Comparison of ENCODE assay signal across 8 cellular contexts in the genomic region with DNA sequence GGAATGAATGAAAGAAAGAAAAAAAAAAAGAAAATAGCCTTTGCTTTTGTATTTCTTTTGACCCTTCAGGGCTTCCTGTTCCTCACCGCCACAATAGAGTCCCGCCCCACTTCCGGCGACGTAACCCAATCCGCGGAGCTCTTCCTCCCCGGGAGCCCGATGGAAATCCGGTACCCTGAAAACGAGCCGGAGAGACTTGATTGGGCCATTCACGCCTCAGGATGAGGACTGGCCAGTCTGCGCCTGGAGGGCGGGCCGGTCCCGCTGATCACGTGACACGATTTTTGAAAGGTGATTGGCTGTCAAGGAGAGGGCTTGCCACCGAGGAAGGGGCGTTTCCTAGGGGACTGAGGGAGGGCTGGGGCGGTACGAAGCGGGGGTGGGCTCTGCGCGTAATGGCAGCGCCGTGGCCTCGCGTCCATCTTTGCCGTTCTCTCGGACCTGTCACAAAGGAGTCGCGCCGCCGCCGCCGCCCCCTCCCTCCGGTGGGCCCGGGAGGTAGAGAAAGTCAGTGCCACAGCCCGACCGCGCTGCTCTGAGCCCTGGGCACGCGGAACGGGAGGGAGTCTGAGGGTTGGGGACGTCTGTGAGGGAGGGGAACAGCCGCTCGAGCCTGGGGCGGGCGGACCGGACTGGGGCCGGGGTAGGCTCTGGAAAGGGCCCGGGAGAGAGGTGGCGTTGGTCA. TPM values are rescaled to one million over a fixed set of nuclear protein-coding genes. Genes with fewer than 3 reads are reported as not detected.
A peak's percentile ranks its signal among the peaks of the same experiment; 100 is the strongest.
DNase-seq lines count a peak whose midpoint lies in the region; ATAC-seq and TF ChIP-seq lines count a peak whose summit lies in the region.

A gene with protein sequence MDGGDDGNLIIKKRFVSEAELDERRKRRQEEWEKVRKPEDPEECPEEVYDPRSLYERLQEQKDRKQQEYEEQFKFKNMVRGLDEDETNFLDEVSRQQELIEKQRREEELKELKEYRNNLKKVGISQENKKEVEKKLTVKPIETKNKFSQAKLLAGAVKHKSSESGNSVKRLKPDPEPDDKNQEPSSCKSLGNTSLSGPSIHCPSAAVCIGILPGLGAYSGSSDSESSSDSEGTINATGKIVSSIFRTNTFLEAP (minus strand): TSS at position 95 of the 685 bp plus-strand sequence. CDS start 12,185 bp downstream, outside the sequence.
A gene (plus strand): TSS at position 385 of the 685 bp plus-strand sequence. CDS start 18,330 bp downstream, outside the sequence.

- DNase-seq in GM12865 (ENCODE audit: low read depth) (peak; percentile 100), NCI-H1417 treated with DMSO at 0.1 percent for 48 hours (lab: John Stamatoyannopoulos, UW) (peak; percentile 93), SW480 (ENCODE audit: low spot score) (peak; percentile 98), Right ventricle myocardium inferior (ENCODE audit: missing footprints) (peak; percentile 98), ovary (peak; percentile 97 to 99 (median 97)), thyroid gland (peak; percentile 98 to 99)
- DNase-seq in activated naive CD8-positive, alpha-beta T cell treated with anti-CD3 and anti-CD28 coated beads, Interleukin-2, amount 50 U/mL, for 24 hours: peak; percentile 97

- TF ChIP-seq EP300 in ovary (IDR thresholded peaks at IDR 0.05): no peak

- H3K4me1 ChIP-seq in ovary (ENCODE audit: insufficient read depth) (peaks cover 15% of the 10 kb centered on the region), thyroid gland (peaks cover 15 to 24% of the 10 kb centered on the region in 2 donors)

- TF ChIP-seq CTCF in GM12865 (IDR thresholded peaks at IDR 0.05; ENCODE audit: insufficient read depth, low read depth, low read length, missing control alignments): no peak
- no peak for TF ChIP-seq CTCF in ovary (IDR thresholded peaks at IDR 0.05)
- TF ChIP-seq CTCF in thyroid gland (IDR thresholded peaks at IDR 0.05): peak in 1 of 6 experiments; percentile 29

- peaks cover 50% of the 10 kb centered on the region for H3K4me1 Mint-ChIP-seq in activated naive CD8-positive, alpha-beta T cell treated with anti-CD3 and anti-CD28 coated beads, Interleukin-2, amount 50 U/mL, for 24 hours

- peak within 1 kb of the TSS; percentile 95 for H3K4me3 Mint-ChIP-seq in activated naive CD8-positive, alpha-beta T cell treated with anti-CD3 and anti-CD28 coated beads, Interleukin-2, amount 50 U/mL, for 24 hours

- H3K27ac Mint-ChIP-seq in activated naive CD8-positive, alpha-beta T cell treated with anti-CD3 and anti-CD28 coated beads, Interleukin-2, amount 50 U/mL, for 24 hours: peak within 1 kb of the TSS; percentile 84

- H3K9me3 Mint-ChIP-seq in activated naive CD8-positive, alpha-beta T cell treated with anti-CD3 and anti-CD28 coated beads, Interleukin-2, amount 50 U/mL, for 24 hours: no peaks in the 10 kb centered on the region

- H3K9me3 ChIP-seq in ovary (no peaks in the 10 kb centered on the region), thyroid gland (no peaks in the 10 kb centered on the region)

- no peaks in the 10 kb centered on the region for H3K36me3 ChIP-seq in ovary
- no peaks in the 10 kb centered on the region for H3K36me3 ChIP-seq in thyroid gland

- WGBS in ovary, 3 donors: 0 to 1% (median 0%) methylated on average over 54 to 55 of the region's 55 CpGs
- WGBS in thyroid gland, 2 donors: 0 to 1% methylated on average over 41 to 45 of the region's 55 CpGs

- peaks cover 2% of the 10 kb centered on the region for H3K27me3 Mint-ChIP-seq in activated naive CD8-positive, alpha-beta T cell treated with anti-CD3 and anti-CD28 coated beads, Interleukin-2, amount 50 U/mL, for 24 hours

- TF ChIP-seq POLR2A in ovary (IDR thresholded peaks at IDR 0.05) (peak; percentile 81), thyroid gland (IDR thresholded peaks at IDR 0.05) (peak; percentile 39 to 94)

- H3K27ac ChIP-seq in ovary: peak within 1 kb of the TSS; percentile 78 to 85
- peak within 1 kb of the TSS; percentile 85 to 91 (median 89) for H3K27ac ChIP-seq in thyroid gland

- H3K27me3 ChIP-seq in ovary (no peaks in the 10 kb centered on the region), thyroid gland (no peaks in the 10 kb centered on the region)

- intact Hi-C loops in Right ventricle myocardium inferior (cut with DNase I) (loop anchor here (5.0 to 10.0 kb wide), 4 partner anchors 46 to 1331 kb away; a partner anchor contains a TSS), ovary (cut with DNase I) (no loop called here), thyroid gland (cut with DNase I) (loop anchor here (10.0 kb wide), 1 partner anchor 59 kb away; a partner anchor contains a TSS)

- peak; percentile 91 for ATAC-seq in HG02763 (IDR thresholded peaks at IDR 0.05; ENCODE audit: unreplicated experiment)
- ATAC-seq in activated naive CD8-positive, alpha-beta T cell treated with anti-CD3 and anti-CD28 coated beads, Interleukin-2, amount 50 U/mL, for 24 hours: peak; percentile 96
- ATAC-seq in Right ventricle myocardium inferior: peak; percentile 99

- peaks cover 17% of the 10 kb centered on the region for H3K36me3 Mint-ChIP-seq in activated naive CD8-positive, alpha-beta T cell treated with anti-CD3 and anti-CD28 coated beads, Interleukin-2, amount 50 U/mL, for 24 hours (ENCODE audit: low read depth)

- peak within 1 kb of the TSS; percentile 91 for H3K4me3 ChIP-seq in GM12865 (ENCODE audit: low read depth, low read length)
- H3K4me3 ChIP-seq in ovary: peak within 1 kb of the TSS; percentile 94
- peak within 1 kb of the TSS; percentile 81 to 98 (median 95) for H3K4me3 ChIP-seq in thyroid gland (replicated peaks in 1 of 3)

RNA-seq across cellular contexts. Expression of the first gene that starts in this region (rescaled TPM):
- total RNA-seq in Right ventricle myocardium inferior (54.2 TPM), ovary (10 to 100 TPM; 38.0 to 79.1 (median 59.3) TPM), thyroid gland (10 to 100 TPM; 64.7 to 96.3 (median 78.9) TPM)
- polyA plus RNA-seq in ovary: 100 to 1,000 TPM in 1 of 2 donors, 10 to 100 TPM in 1; 46.8 to 147 TPM

RNA-seq across cellular contexts. Expression of the second gene that starts in this region (rescaled TPM):
- total RNA-seq in Right ventricle myocardium inferior (13.8 TPM), ovary (10 to 100 TPM; 26.8 to 42.1 (median 29.0) TPM), thyroid gland (10 to 100 TPM; 42.6 to 59.2 (median 53.9) TPM)
- 10 to 100 TPM; 15.9 to 22.8 TPM for polyA plus RNA-seq in ovary

Comparison
In these comparisons a context has a peak if more than half of its experiments do, and no peak if none do; other contexts are left out.
1. Peak in every context shown above with its lines: DNase-seq, ATAC-seq, H3K4me3 ChIP-seq and H3K27ac ChIP-seq.
2. intact Hi-C loops: an anchor here in Right ventricle myocardium inferior (5.0 to 10.0 kb wide) and thyroid gland (10.0 kb wide); none called in ovary.